ENCODE assay signal across 16 cellular contexts in genomic region chr7:108145401-108145800, GRCh38. TPM values are rescaled to one million over a fixed set of nuclear protein-coding genes. Genes with fewer than 3 reads are reported as not detected.
"Had no signal": no experiment of that assay in that cellular context is flagged by ENCODE, and none has a peak within 500 bp of the region (broad histone marks: within the 10 kb centered on the region; RNA-seq: fewer than 3 reads in every experiment).

No MANE protein-coding gene starts in this region.

- H3K4me1 ChIP-seq: parathyroid adenoma had no signal

- H3K27ac Mint-ChIP-seq: activated naive CD4-positive, alpha-beta T cell treated with anti-CD3 and anti-CD28 coated beads, Interleukin-2, amount 50 U/mL, for 72 hours; dendritic cell treated with granulocyte-macrophage colony-stimulating factor and Interleukin-4, amounts not matched to agents 40 ng/mL and 50 ng/mL, for 4 days; immature natural killer cell; naive thymus-derived CD8-positive, alpha-beta T cell; stimulated activated naive B cell treated with anti-CD40 and anti-IgM and Interleukin-4, amounts not matched to agents 10 μg/mL and 1 μg/mL and 100 μg/mL, for 72 hours; T-helper 2 cell treated with Interferon-gamma antibody and Interleukin-4, amounts not matched to agents 5 μg/mL and 100 μg/mL, for 36 hours had no signal

- ATAC-seq: naive thymus-derived CD8-positive, alpha-beta T cell had no signal

- H3K27ac ChIP-seq: parathyroid adenoma had no signal

- H3K9me3 Mint-ChIP-seq: activated naive CD4-positive, alpha-beta T cell treated with anti-CD3 and anti-CD28 coated beads, Interleukin-2, amount 50 U/mL, for 72 hours; dendritic cell treated with granulocyte-macrophage colony-stimulating factor and Interleukin-4, amounts not matched to agents 40 ng/mL and 50 ng/mL, for 4 days; immature natural killer cell; naive thymus-derived CD8-positive, alpha-beta T cell; stimulated activated naive B cell treated with anti-CD40 and anti-IgM and Interleukin-4, amounts not matched to agents 10 μg/mL and 1 μg/mL and 100 μg/mL, for 72 hours; T-helper 2 cell treated with Interferon-gamma antibody and Interleukin-4, amounts not matched to agents 5 μg/mL and 100 μg/mL, for 36 hours had no signal

- H3K36me3 Mint-ChIP-seq: activated naive CD4-positive, alpha-beta T cell treated with anti-CD3 and anti-CD28 coated beads, Interleukin-2, amount 50 U/mL, for 72 hours; immature natural killer cell; stimulated activated naive B cell treated with anti-CD40 and anti-IgM and Interleukin-4, amounts not matched to agents 10 μg/mL and 1 μg/mL and 100 μg/mL, for 72 hours had no signal

- DNase-seq: activated CD4-positive, alpha-beta T cell treated with anti-CD3 and anti-CD28 coated beads, Interleukin-2, amount 50 U/mL, for 4 hours; activated CD4-positive, CD25-positive, alpha-beta regulatory T cell treated with anti-CD3 and anti-CD28 coated beads, Interleukin-2, amount 50 U/mL, for 72 hours; activated gamma-delta T cell; effector CD8-positive, alpha-beta T cell; esophagus squamous epithelium; immature natural killer cell; naive thymus-derived CD8-positive, alpha-beta T cell; SK-N-SH; stimulated activated naive B cell treated with anti-CD40 and anti-IgM and Interleukin-4, amounts not matched to agents 10 μg/mL and 1 μg/mL and 100 μg/mL, for 72 hours had no signal

- H3K4me1 Mint-ChIP-seq: immature natural killer cell; naive thymus-derived CD8-positive, alpha-beta T cell; stimulated activated naive B cell treated with anti-CD40 and anti-IgM and Interleukin-4, amounts not matched to agents 10 μg/mL and 1 μg/mL and 100 μg/mL, for 72 hours had no signal

- H3K4me3 Mint-ChIP-seq: dendritic cell treated with granulocyte-macrophage colony-stimulating factor and Interleukin-4, amounts not matched to agents 40 ng/mL and 50 ng/mL, for 4 days; immature natural killer cell; naive thymus-derived CD8-positive, alpha-beta T cell; stimulated activated naive B cell treated with anti-CD40 and anti-IgM and Interleukin-4, amounts not matched to agents 10 μg/mL and 1 μg/mL and 100 μg/mL, for 72 hours; T-helper 2 cell treated with Interferon-gamma antibody and Interleukin-4, amounts not matched to agents 5 μg/mL and 100 μg/mL, for 36 hours had no signal

- H3K9me3 ChIP-seq: esophagus squamous epithelium, SK-N-SH had no signal

- H3K9ac ChIP-seq: parathyroid adenoma, SK-N-SH had no signal

- H3K36me3 ChIP-seq: esophagus squamous epithelium had no signal

- H3K4me2 ChIP-seq: SK-N-SH had no signal

- H3K79me2 ChIP-seq: parathyroid adenoma had no signal

RNA-seq across cellular contexts. Expression of gene LAMB4, which starts 15.2 kb away (rescaled TPM):
- total RNA-seq: activated CD8-positive, alpha-beta memory T cell treated with anti-CD3 and anti-CD28 coated beads for 36 hours; activated naive CD4-positive, alpha-beta T cell treated with anti-CD3 and anti-CD28 coated beads, Interleukin-2, amount 50 U/mL, for 72 hours; chondrocyte; ureter had no signal
- polyA plus RNA-seq: immature natural killer cell; naive thymus-derived CD8-positive, alpha-beta T cell had no signal
